Comparison of ENCODE assay signal across 1 cellular context in the genomic region with DNA sequence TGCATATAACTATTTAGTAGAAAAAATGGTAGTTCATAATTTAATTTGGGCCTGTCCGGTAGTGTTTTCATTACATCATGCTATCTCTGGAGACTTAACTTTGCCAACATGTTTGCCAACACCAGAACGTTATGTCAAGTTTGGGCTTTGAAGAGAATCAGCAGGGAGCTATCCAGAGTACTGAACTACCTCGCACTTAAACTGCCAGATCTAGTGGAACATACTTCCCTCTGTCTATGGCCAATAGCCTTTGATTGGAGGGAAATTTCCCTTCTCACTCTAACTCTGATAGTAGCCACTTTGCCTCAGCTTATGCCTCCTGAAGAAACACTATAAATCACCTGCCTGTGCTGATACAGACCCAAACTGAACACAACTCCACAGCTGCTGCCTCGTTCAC.
TF ChIP-seq lines count a peak whose summit lies in the region.

No MANE protein-coding gene starts in this region.

TF ChIP-seq in HepG2, 621 proteins besides CTCF, POLR2A, EP300 and RAD21 (continued from another document):
- TF ChIP-seq ZNF232 (CRISPR knock-in tag; IDR thresholded peaks at IDR 0.05; ENCODE audit: borderline replicate concordance) (0 out of 2 replicates have a peak, but pooled peaks have one; percentile 41), ZNF644 (CRISPR knock-in tag; IDR thresholded peaks at IDR 0.05; ENCODE audit: low read depth) (0 out of 2 replicates have a peak, but pooled peaks have one; percentile 26), ZNF619 (CRISPR knock-in tag; IDR thresholded peaks at IDR 0.05) (no peak), GPN1 (CRISPR knock-in tag; IDR thresholded peaks at IDR 0.05; ENCODE audit: borderline replicate concordance) (no peak), SRSF9 (IDR thresholded peaks at IDR 0.05; ENCODE audit: borderline replicate concordance, insufficient read depth, low read depth, low read length, poor library complexity, severe bottlenecking) (no peak), POLR2AphosphoS5 (IDR thresholded peaks at IDR 0.05; ENCODE audit: low read depth, low read length) (no peak), ZSCAN9 (CRISPR knock-in tag; IDR thresholded peaks at IDR 0.05; ENCODE audit: borderline replicate concordance) (peak; percentile 59; the same call in 1 of the 2 replicates), RFXAP (CRISPR knock-in tag; IDR thresholded peaks at IDR 0.05; ENCODE audit: borderline replicate concordance) (no peak)
- TF ChIP-seq, protein P1, sequence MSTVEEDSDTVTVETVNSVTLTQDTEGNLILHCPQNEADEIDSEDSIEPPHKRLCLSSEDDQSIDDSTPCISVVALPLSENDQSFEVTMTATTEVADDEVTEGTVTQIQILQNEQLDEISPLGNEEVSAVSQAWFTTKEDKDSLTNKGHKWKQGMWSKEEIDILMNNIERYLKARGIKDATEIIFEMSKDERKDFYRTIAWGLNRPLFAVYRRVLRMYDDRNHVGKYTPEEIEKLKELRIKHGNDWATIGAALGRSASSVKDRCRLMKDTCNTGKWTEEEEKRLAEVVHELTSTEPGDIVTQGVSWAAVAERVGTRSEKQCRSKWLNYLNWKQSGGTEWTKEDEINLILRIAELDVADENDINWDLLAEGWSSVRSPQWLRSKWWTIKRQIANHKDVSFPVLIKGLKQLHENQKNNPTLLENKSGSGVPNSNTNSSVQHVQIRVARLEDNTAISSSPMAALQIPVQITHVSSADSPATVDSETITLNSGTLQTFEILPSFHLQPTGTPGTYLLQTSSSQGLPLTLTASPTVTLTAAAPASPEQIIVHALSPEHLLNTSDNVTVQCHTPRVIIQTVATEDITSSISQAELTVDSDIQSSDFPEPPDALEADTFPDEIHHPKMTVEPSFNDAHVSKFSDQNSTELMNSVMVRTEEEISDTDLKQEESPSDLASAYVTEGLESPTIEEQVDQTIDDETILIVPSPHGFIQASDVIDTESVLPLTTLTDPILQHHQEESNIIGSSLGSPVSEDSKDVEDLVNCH (CRISPR knock-in tag; IDR thresholded peaks at IDR 0.05): no peak
- TF ChIP-seq, protein P2, sequence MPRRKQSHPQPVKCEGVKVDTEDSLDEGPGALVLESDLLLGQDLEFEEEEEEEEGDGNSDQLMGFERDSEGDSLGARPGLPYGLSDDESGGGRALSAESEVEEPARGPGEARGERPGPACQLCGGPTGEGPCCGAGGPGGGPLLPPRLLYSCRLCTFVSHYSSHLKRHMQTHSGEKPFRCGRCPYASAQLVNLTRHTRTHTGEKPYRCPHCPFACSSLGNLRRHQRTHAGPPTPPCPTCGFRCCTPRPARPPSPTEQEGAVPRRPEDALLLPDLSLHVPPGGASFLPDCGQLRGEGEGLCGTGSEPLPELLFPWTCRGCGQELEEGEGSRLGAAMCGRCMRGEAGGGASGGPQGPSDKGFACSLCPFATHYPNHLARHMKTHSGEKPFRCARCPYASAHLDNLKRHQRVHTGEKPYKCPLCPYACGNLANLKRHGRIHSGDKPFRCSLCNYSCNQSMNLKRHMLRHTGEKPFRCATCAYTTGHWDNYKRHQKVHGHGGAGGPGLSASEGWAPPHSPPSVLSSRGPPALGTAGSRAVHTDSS (CRISPR knock-in tag; conservative IDR thresholded peaks at IDR 0.05): no peak
